Comparison of ENCODE assay signal across 22 cellular contexts in genomic region chr7:44221231-44221791, GRCh38. TPM values are rescaled to one million over a fixed set of nuclear protein-coding genes. Genes with fewer than 3 reads are reported as not detected.
A peak's percentile ranks its signal among the peaks of the same experiment; 100 is the strongest.
DNase-seq lines count a peak whose midpoint lies in the region; ATAC-seq, FAIRE-seq and TF ChIP-seq lines count a peak whose summit lies in the region.
"Had no signal": no experiment of that assay in that cellular context is flagged by ENCODE, and none has a peak within 500 bp of the region (broad histone marks: within the 10 kb centered on the region; RNA-seq: fewer than 3 reads in every experiment).

No MANE protein-coding gene starts in this region.

- H2AK5ac ChIP-seq in IMR-90 (ENCODE audit: low read depth, low read length) (no peak overlapping the region), H1 (ENCODE audit: low read depth, low read length) (no peak overlapping the region)

- H3K79me2 ChIP-seq in H1 (ENCODE audit: control insufficient read depth in 1 of 2, insufficient read depth in 2 of 2, low read length in 2 of 2), result no peaks in the 10 kb centered on the region
- H3K79me2 ChIP-seq: hepatocyte had no signal

- H3K9ac ChIP-seq in IMR-90 (ENCODE audit: low read depth, low read length), result no peak overlapping the region
- no peak overlapping the region for H3K9ac ChIP-seq in H1 (replicated peaks in 1 of 4; ENCODE audit: extremely low read depth in 1 of 4, low read depth in 3 of 4, low read length in 3 of 4)

- H4K20me1 ChIP-seq in IMR-90 (ENCODE audit: insufficient read depth, low read length) (no peaks in the 10 kb centered on the region; the same call in 1 of the 2 replicates), H1 (replicated peaks in 1 of 2; ENCODE audit: control insufficient read depth in 1 of 2, insufficient read depth in 2 of 2, low read length in 2 of 2) (no peaks in the 10 kb centered on the region)

- H3K9me3 ChIP-seq in BE2C, result no peaks in the 10 kb centered on the region
- peaks cover 3% of the 10 kb centered on the region for H3K9me3 ChIP-seq in IMR-90 (ENCODE audit: control insufficient read depth, insufficient read depth, low read length)
- no peaks in the 10 kb centered on the region; a peak in 1 of 4 replicates for H3K9me3 ChIP-seq in H1 (ENCODE audit: insufficient read depth in 2 of 2, low read depth in 1 of 2, low read length in 1 of 2)
- H3K9me3 ChIP-seq in lower lobe of right lung, result no peaks in the 10 kb centered on the region
- H3K9me3 ChIP-seq: breast epithelium, testis had no signal

- no peak overlapping the region for H3K14ac ChIP-seq in IMR-90 (replicated peaks; ENCODE audit: low read depth, low read length)
- H3K14ac ChIP-seq in H1 (ENCODE audit: insufficient read length), result no peak overlapping the region

- ATAC-seq in IMR-90 (ENCODE audit: low read depth) (peak; percentile 36; the same call in 1 of the 2 replicates), lower lobe of right lung (no peak), GM19463 (IDR thresholded peaks at IDR 0.05; ENCODE audit: unreplicated experiment) (no peak), HG03457 (IDR thresholded peaks at IDR 0.05; ENCODE audit: unreplicated experiment) (no peak)
- ATAC-seq: left lobe of liver had no signal

- H4K91ac ChIP-seq in IMR-90 (ENCODE audit: insufficient read depth, low read depth, low read length) (no peak overlapping the region), H1 (replicated peaks; ENCODE audit: insufficient read length, low read length) (peak overlapping the region; percentile 77)

- TF ChIP-seq POLR2A in IMR-90 (IDR thresholded peaks at IDR 0.05; ENCODE audit: low read depth, low read length) (no peak), H1 (IDR thresholded peaks at IDR 0.05; ENCODE audit: control extremely low read depth in 1 of 2, low read depth in 2 of 2, low read length in 2 of 2) (no peak)

- H2BK5ac ChIP-seq in IMR-90 (ENCODE audit: low read depth, low read length, poor library complexity, severe bottlenecking) (no peak overlapping the region), H1 (ENCODE audit: low read depth, low read length) (no peak overlapping the region)

- intact Hi-C loops in IMR-90 (cut with micrococcal nuclease), result no loop called here
- intact Hi-C loops in lower lobe of right lung (cut with DNase I), result no loop called here

- H3K27me3 ChIP-seq in BE2C (no peaks in the 10 kb centered on the region), IMR-90 (ENCODE audit: control insufficient read depth, insufficient read depth, low read length) (peaks cover 37% of the 10 kb centered on the region), H1 (replicated peaks in 1 of 4; ENCODE audit: control insufficient read depth in 3 of 4, extremely low read depth in 1 of 4, insufficient read depth in 3 of 4, low read length in 3 of 4) (no peaks in the 10 kb centered on the region), lower lobe of right lung (ENCODE audit: low read depth) (peaks cover 20% of the 10 kb centered on the region)
- H3K27me3 ChIP-seq: hepatocyte, testis had no signal

- H2AFZ ChIP-seq in IMR-90 (replicated peaks; ENCODE audit: low read length, poor library complexity) (peak overlapping the region; percentile 77), H1 (ENCODE audit: low read length) (no peak overlapping the region; the same call in 1 of the 2 replicates)
- H2AFZ ChIP-seq: hepatocyte had no signal

- H3K36me3 ChIP-seq in BE2C (no peaks in the 10 kb centered on the region), IMR-90 (ENCODE audit: control insufficient read depth, insufficient read depth, low read length) (no peaks in the 10 kb centered on the region), H1 (ENCODE audit: control insufficient read depth in 2 of 4, insufficient read depth in 4 of 4, low read length in 3 of 4) (no peaks in the 10 kb centered on the region), lower lobe of right lung (no peaks in the 10 kb centered on the region)
- H3K36me3 ChIP-seq: breast epithelium had no signal

- H4K8ac ChIP-seq in IMR-90 (ENCODE audit: low read depth in 2 of 2, low read length in 2 of 2) (no peak overlapping the region), H1 (ENCODE audit: extremely low read depth, insufficient read depth, low read length) (no peak overlapping the region)

- FAIRE-seq in H1 (lab: Jason Lieb, UNC) (no peak), urothelium cell line (lab: Jason Lieb, UNC) (no peak)

- H2BK12ac ChIP-seq in H1 (ENCODE audit: low read depth, low read length), result no peak overlapping the region

- TF ChIP-seq EP300 in H1 (IDR thresholded peaks at IDR 0.05; ENCODE audit: borderline replicate concordance in 1 of 2, low read depth in 2 of 2, low read length in 2 of 2), result no peak

- H3K4ac ChIP-seq in IMR-90 (ENCODE audit: low read depth, low read length) (no peak overlapping the region), H1 (replicated peaks; ENCODE audit: insufficient read length, low read depth, low read length) (no peak overlapping the region)

- no TSS peak for BruUV-seq in IMR-90 (replicated peaks; lab: Mats Ljungman, UMichigan)

- H3K56ac ChIP-seq in IMR-90 (ENCODE audit: extremely low read depth, insufficient read depth, low read length), result no peak overlapping the region
- H3K56ac ChIP-seq in H1 (replicated peaks; ENCODE audit: insufficient read length, low read depth, low read length), result no peak overlapping the region

- H2BK20ac ChIP-seq in IMR-90 (ENCODE audit: low read depth, low read length) (no peak overlapping the region), H1 (ENCODE audit: low read length) (no peak overlapping the region)

- H3K79me1 ChIP-seq in IMR-90 (ENCODE audit: low read depth in 1 of 2, low read length in 2 of 2) (no peaks in the 10 kb centered on the region), H1 (ENCODE audit: low read depth, low read length) (no peaks in the 10 kb centered on the region)

- H3K18ac ChIP-seq in IMR-90 (ENCODE audit: low read depth, low read length), result no peak overlapping the region
- no peak overlapping the region for H3K18ac ChIP-seq in H1 (ENCODE audit: extremely low read depth, low read length)

- DNase-seq in BE2C (peak; percentile 49), IMR-90 (no peak), H1 (ENCODE audit: low read depth in 1 of 2, low spot score in 2 of 2) (no peak), lower lobe of right lung (peak; percentile 42), kidney glomerular epithelial cell (lab: John Stamatoyannopoulos, UW) (no peak), urothelium cell line (ENCODE audit: low spot score) (no peak)
- DNase-seq: activated CD4-positive, alpha-beta memory T cell treated with anti-CD3 and anti-CD28 coated beads, Interleukin-2, amount 10 ng/mL, durations not matched to agents 7 days and 5 days; activated naive CD8-positive, alpha-beta T cell treated with anti-CD3 and anti-CD28 coated beads for 36 hours; activated T-cell treated with anti-CD3 and anti-CD28 coated beads, Interleukin-2, amount 50 U/mL, for 48 hours; effector memory CD4-positive, alpha-beta T cell; HCEC 1CT; naive B cell; NCI-H187; NCI-H510A; retina; stimulated activated CD4-positive, alpha-beta T cell treated with anti-CD3 and anti-CD28 coated beads, Interleukin-1b, Interleukin-23, amount 100 ng/mL, for 48 hours; testis had no signal

- H3K4me2 ChIP-seq in IMR-90 (ENCODE audit: low read depth, low read length), result no peak overlapping the region
- H3K4me2 ChIP-seq in H1 (ENCODE audit: insufficient read depth in 1 of 2, low read depth in 2 of 2, low read length in 2 of 2), result no peak overlapping the region
- H3K4me2 ChIP-seq: hepatocyte had no signal

- H3K27ac ChIP-seq in IMR-90 (ENCODE audit: insufficient read depth, low read length) (no peak overlapping the region), H1 (ENCODE audit: low read depth, low read length) (no peak overlapping the region), lower lobe of right lung (no peak overlapping the region)
- H3K27ac ChIP-seq: breast epithelium, hepatocyte, testis had no signal

- H2BK120ac ChIP-seq in IMR-90 (ENCODE audit: low read depth, low read length) (no peak overlapping the region), H1 (replicated peaks; ENCODE audit: low read depth, low read length) (no peak overlapping the region)

- H3K9me1 ChIP-seq in IMR-90 (ENCODE audit: insufficient read depth, low read length), result no peaks in the 10 kb centered on the region

- H3K23ac ChIP-seq in IMR-90 (ENCODE audit: low read depth, low read length) (no peak overlapping the region), H1 (ENCODE audit: insufficient read length) (no peak overlapping the region)

- TF ChIP-seq RAD21 in IMR-90 (IDR thresholded peaks at IDR 0.05; ENCODE audit: low read length) (no peak), H1 (IDR thresholded peaks at IDR 0.05 in 1 of 2, conservative IDR thresholded peaks at IDR 0.05 in 1 of 2; ENCODE audit: low read depth in 2 of 2, low read length in 2 of 2) (no peak)

- CTCF ChIA-PET in IMR-90 (lab: Yijun Ruan, JAX), result no interaction called here
- CTCF ChIA-PET in H1 (lab: Charles Lee; ENCODE audit: partially characterized antibody), result interaction anchor here (0.7 to 1.7 kb wide), 10 partner anchors 13 to 269 kb away, joined by 3 to 7 read pairs (median 3); partner anchors contain the start of gene NUDCD3

- H3K4me1 ChIP-seq in BE2C (no peaks in the 10 kb centered on the region; the same call in 1 of the 2 replicates), IMR-90 (ENCODE audit: control insufficient read depth, insufficient read depth, low read length) (no peaks in the 10 kb centered on the region), H1 (replicated peaks in 1 of 4; ENCODE audit: control insufficient read depth in 3 of 4, insufficient read depth in 4 of 4, low read length in 3 of 4) (peaks cover 0 to 32% (median 12%) of the 10 kb centered on the region in 4 experiments; a peak in 6 of 7 replicates), lower lobe of right lung (no peaks in the 10 kb centered on the region)
- H3K4me1 ChIP-seq: breast epithelium, testis had no signal

- no peak overlapping the region for H3K4me3 ChIP-seq in BE2C (ENCODE audit: low read depth, low read length)
- H3K4me3 ChIP-seq in IMR-90 (ENCODE audit: insufficient read depth, low read depth, low read length), result no peak overlapping the region
- no peak overlapping the region for H3K4me3 ChIP-seq in H1 (ENCODE audit: extremely low read depth in 1 of 4, insufficient read depth in 2 of 4, low read depth in 3 of 4, low read length in 4 of 4)
- no peak overlapping the region for H3K4me3 ChIP-seq in lower lobe of right lung
- H3K4me3 ChIP-seq: breast epithelium, hepatocyte, testis had no signal

- TF ChIP-seq CTCF in BE2C (IDR thresholded peaks at IDR 0.05; ENCODE audit: low read depth, low read length) (peak; percentile 24; the same call in 1 of the 2 replicates), IMR-90 (conservative IDR thresholded peaks at IDR 0.05; ENCODE audit: low read depth, low read length) (peak; percentile 28), H1 (IDR thresholded peaks at IDR 0.05; ENCODE audit: control extremely low read depth in 1 of 3, insufficient read depth in 1 of 3, low read depth in 1 of 3, low read length in 3 of 3) (no peak), lower lobe of right lung (IDR thresholded peaks at IDR 0.05) (no peak)

- 36% methylated on average over 12 of the region's 30 CpGs; no CpG with 5 or more reads in 1 of the 2 experiments for WGBS in IMR-90 (ENCODE audit: extremely low coverage in 2 of 2, insufficient read length in 1 of 2), 2 experiments
- WGBS in H1 (ENCODE audit: extremely low coverage in 1 of 2, insufficient coverage in 1 of 2, insufficient read length in 1 of 2, insufficient replicate concordance in 2 of 2, low coverage in 1 of 2, low lambda C conversion rate in 2 of 2, missing lambda C conversion rate in 1 of 2), 2 experiments, result 73% methylated on average over 26 of the region's 30 CpGs; no CpG with 5 or more reads in 1 of the 2 experiments

- H4K5ac ChIP-seq in IMR-90 (ENCODE audit: low read depth, low read length), result no peak overlapping the region
- H4K5ac ChIP-seq in H1 (ENCODE audit: insufficient read length, low read depth, low read length), result no peak overlapping the region

- in situ Hi-C loops in IMR-90 (cut with MboI; ENCODE audit: low sequenced_read_pairs), result no loop called here

- POLR2A ChIA-PET in IMR-90 (lab: Charles Lee; ENCODE audit: unreplicated experiment), result no interaction called here
- POLR2A ChIA-PET in H1 (lab: Charles Lee; ENCODE audit: partially characterized antibody), result interaction anchor here (1.4 kb wide), 1 partner anchor 10 kb away, joined by 5 read pairs; no protein-coding TSS in a partner anchor

- no peak overlapping the region for H2AK9ac ChIP-seq in IMR-90 (replicated peaks; ENCODE audit: low read depth, low read length, poor library complexity)

- no peak overlapping the region for H2BK15ac ChIP-seq in IMR-90 (ENCODE audit: low read depth, low read length)
- H2BK15ac ChIP-seq in H1 (ENCODE audit: low read length), result no peak overlapping the region

- dilution Hi-C loops in IMR-90 (cut with HindIII; ENCODE audit: low sequenced_read_pairs, unreplicated experiment), result no loop called here

- no peaks in the 10 kb centered on the region; the same call in 1 of the 2 replicates for H3K23me2 ChIP-seq in H1 (ENCODE audit: low read depth, low read length)

RNA-seq across cellular contexts. Expression of gene YKT6, which starts 20.5 kb away (rescaled TPM):
- polyA plus RNA-seq in BE2C (2012; ENCODE audit: insufficient read depth, insufficient read length, low read depth), result 199 TPM
- total RNA-seq in IMR-90 (2012; rRNA removed) (98.6 and 120 TPM in 2 replicates), lower lobe of right lung (58.7 TPM)
- polyA plus RNA-seq in IMR-90 (2012; rRNA removed) (110 and 115 TPM in 2 replicates), H1 (2011; rRNA removed) (75.3 and 86.9 TPM in 2 replicates)
- polyA plus RNA-seq in IMR-90 (2012; cell fraction: cytosol; rRNA removed), result 108 and 137 TPM in 2 replicates
- polyA plus RNA-seq in IMR-90 (2012; cell fraction: nucleus; rRNA removed; ENCODE audit: low replicate concordance), result 79.7 and 108 TPM in 2 replicates
- total RNA-seq in H1 (2021; fragmentation: NEBNext Ultra II Directional; extraction: Animal tissue kit (Norgen Biotek cat#: 25700)), result 103 and 108 TPM in 2 replicates
- polyA plus RNA-seq in H1 (2011; cell fraction: cytosol; rRNA removed), result 100 TPM
- 111 TPM for polyA plus RNA-seq in H1 (2011; cell fraction: nucleus; rRNA removed)
- polyA plus RNA-seq in H1 (2012, experiment 1 of 2), result 87.6 to 97.6 TPM (median 91.7 TPM) in 4 replicates
- 83.3 TPM for polyA plus RNA-seq in H1 (2012, experiment 2 of 2)
- polyA plus RNA-seq in H1 (2013, experiment 1 of 2), result 64.5 TPM
- polyA plus RNA-seq in H1 (2013, experiment 2 of 2), result 68.0 TPM
- polyA minus RNA-seq in H1 (2011; rRNA and poly(A)+ RNA removed), result 91.6 and 96.9 TPM in 2 replicates
- polyA minus RNA-seq in H1 (2011; cell fraction: cytosol; rRNA and poly(A)+ RNA removed), result 38.1 TPM
- polyA minus RNA-seq in H1 (2011; cell fraction: nucleus; rRNA and poly(A)+ RNA removed), result 51.1 TPM

RNA-seq across cellular contexts. Expression of gene GCK, which starts 32.1 kb away (rescaled TPM):
- polyA plus RNA-seq in BE2C (2012; ENCODE audit: insufficient read depth, insufficient read length, low read depth), result not detected
- total RNA-seq in IMR-90 (2012; rRNA removed), result 0.18 and 0.28 TPM in 2 replicates
- polyA plus RNA-seq in IMR-90 (2012; rRNA removed), result 0.07 and 0.14 TPM in 2 replicates
- 0.36 and 0.54 TPM in 2 replicates for polyA plus RNA-seq in IMR-90 (2012; cell fraction: cytosol; rRNA removed)
- 0.05 and 0.21 TPM in 2 replicates for polyA plus RNA-seq in IMR-90 (2012; cell fraction: nucleus; rRNA removed; ENCODE audit: low replicate concordance)
- total RNA-seq in H1 (2021; fragmentation: NEBNext Ultra II Directional; extraction: Animal tissue kit (Norgen Biotek cat#: 25700)), result 4.1 and 4.9 TPM in 2 replicates
- polyA plus RNA-seq in H1 (2011; rRNA removed), result 2.4 and 4.3 TPM in 2 replicates
- polyA plus RNA-seq in H1 (2011; cell fraction: cytosol; rRNA removed), result 3.8 TPM
- polyA plus RNA-seq in H1 (2011; cell fraction: nucleus; rRNA removed), result 3.8 TPM
- 1.9 to 3.7 TPM (median 3.2 TPM) in 4 replicates for polyA plus RNA-seq in H1 (2012, experiment 1 of 2)
- 3.3 TPM for polyA plus RNA-seq in H1 (2012, experiment 2 of 2)
- polyA plus RNA-seq in H1 (2013, experiment 1 of 2), result 3.1 TPM
- 3.0 TPM for polyA plus RNA-seq in H1 (2013, experiment 2 of 2)
- polyA minus RNA-seq in H1 (2011; rRNA and poly(A)+ RNA removed), result 0.71 and 1.2 TPM in 2 replicates
- polyA minus RNA-seq in H1 (2011; cell fraction: cytosol; rRNA and poly(A)+ RNA removed), result 2.1 TPM
- 2.0 TPM for polyA minus RNA-seq in H1 (2011; cell fraction: nucleus; rRNA and poly(A)+ RNA removed)
- total RNA-seq in lower lobe of right lung, result 0.47 TPM
- total RNA-seq: activated CD4-positive, alpha-beta memory T cell treated with anti-CD3 and anti-CD28 coated beads, Interleukin-2, amount 10 ng/mL, durations not matched to agents 7 days and 5 days had no signal

Comparison
In these comparisons a context has a peak if more than half of its experiments do, and no peak if none do; other contexts are left out.
1. DNase-seq: peak in BE2C (single experiment) and lower lobe of right lung (single experiment); none in IMR-90 (single experiment), H1 (0 of 2), kidney glomerular epithelial cell (single experiment) and urothelium cell line (single experiment).
2. CTCF ChIP-seq: peak in BE2C (single experiment) and IMR-90 (single experiment); none in H1 (0 of 3) and lower lobe of right lung (single experiment).